8 cellular contexts compared by ENCODE assay signal in the genomic region with DNA sequence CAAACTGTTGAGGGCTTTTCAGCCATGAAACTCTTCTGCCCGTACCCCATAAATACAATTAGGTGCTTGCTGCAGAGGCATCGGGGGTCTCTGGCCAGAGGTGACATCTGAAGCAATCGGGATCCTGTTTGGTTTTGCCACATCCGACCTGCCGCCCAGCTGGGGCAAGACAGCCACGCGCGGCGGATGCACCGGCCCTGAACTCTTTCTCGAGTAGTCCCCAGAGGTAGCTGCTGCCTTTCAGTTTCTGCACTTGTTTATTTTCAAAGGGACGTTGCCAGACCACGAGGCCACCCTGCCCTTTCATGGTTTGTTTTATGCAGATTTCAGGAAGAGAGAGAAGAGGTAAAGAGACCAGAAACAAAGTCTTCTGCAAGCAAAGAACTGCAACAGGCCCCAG. TPM values are rescaled to one million over a fixed set of nuclear protein-coding genes. Genes with fewer than 3 reads are reported as not detected.
DNase-seq lines count a peak whose midpoint lies in the region; ATAC-seq and TF ChIP-seq lines count a peak whose summit lies in the region.

No MANE protein-coding gene starts in this region.

- peaks cover 8 to 9% of the 10 kb centered on the region in 2 donors for H3K4me1 Mint-ChIP-seq in effector memory CD8-positive, alpha-beta T cell (ENCODE audit: low read depth in 2 of 2)
- peaks cover 63% of the 10 kb centered on the region for H3K4me1 Mint-ChIP-seq in chondrocyte (ENCODE audit: low read depth)

- intact Hi-C loops in testis (cut with DNase I; ENCODE audit: low total_unique reads), result no loop called here

- TF ChIP-seq POLR2A in testis (IDR thresholded peaks at IDR 0.05), result no peak

- 0 out of 2 replicates have a peak, but pooled peaks cover 2% of the 10 kb centered on the region for H3F3A ChIP-seq in OCI-LY1 (ENCODE audit: insufficient read depth, low read length)

- WGBS in testis, 2 donors, result 36 to 50% methylated on average over 13 of the region's 13 CpGs

- H3K27ac ChIP-seq in OCI-LY1 (ENCODE audit: low read depth, low read length, poor library complexity, severe bottlenecking), result peak overlapping the region; percentile 81
- H3K27ac ChIP-seq in testis, result no peak overlapping the region

- no peaks in the 10 kb centered on the region for H3K9me3 Mint-ChIP-seq in effector memory CD8-positive, alpha-beta T cell
- no peaks in the 10 kb centered on the region for H3K9me3 Mint-ChIP-seq in chondrocyte (ENCODE audit: low read depth)

- peaks cover 2% of the 10 kb centered on the region for H3K36me3 Mint-ChIP-seq in effector memory CD8-positive, alpha-beta T cell (ENCODE audit: insufficient read depth)
- peaks cover 4% of the 10 kb centered on the region for H3K36me3 Mint-ChIP-seq in chondrocyte (ENCODE audit: low read depth)

- no peak overlapping the region for H3K4me3 ChIP-seq in OCI-LY1 (ENCODE audit: low read depth, low read length, poor library complexity, severe bottlenecking)
- H3K4me3 ChIP-seq in testis, result no peak overlapping the region

- peaks cover 51% of the 10 kb centered on the region for H3K4me1 ChIP-seq in OCI-LY1 (ENCODE audit: insufficient read depth, low read length, severe bottlenecking)
- H3K4me1 ChIP-seq in testis, result peaks cover 37% of the 10 kb centered on the region

- peak; percentile 63 for ATAC-seq in GM18508 (IDR thresholded peaks at IDR 0.05; ENCODE audit: insufficient read depth, unreplicated experiment)
- peak; percentile 80 for ATAC-seq in effector memory CD8-positive, alpha-beta T cell (replicated peaks)

- H3K4me2 ChIP-seq in OCI-LY1 (ENCODE audit: low read length), result peak overlapping the region; percentile 29

- TF ChIP-seq CTCF in OCI-LY1 (IDR thresholded peaks at IDR 0.05; ENCODE audit: low read length), result no peak
- no peak for TF ChIP-seq CTCF in testis (IDR thresholded peaks at IDR 0.05)
- no peak for TF ChIP-seq CTCF in chondrocyte (IDR thresholded peaks at IDR 0.05)

- H3K9ac ChIP-seq in OCI-LY1 (ENCODE audit: low read length), result peak overlapping the region; percentile 37; the same call in 1 of the 2 replicates

- H3K79me2 ChIP-seq in OCI-LY1 (ENCODE audit: insufficient read depth, low read length), result no peaks in the 10 kb centered on the region

- peak overlapping the region; percentile 43 to 64 for H3K4me3 Mint-ChIP-seq in effector memory CD8-positive, alpha-beta T cell
- no peak overlapping the region for H3K4me3 Mint-ChIP-seq in chondrocyte (ENCODE audit: unreplicated experiment)

- no peaks in the 10 kb centered on the region for H4K20me1 ChIP-seq in OCI-LY1 (ENCODE audit: insufficient read depth, low read length)

- H3K27ac Mint-ChIP-seq in effector memory CD8-positive, alpha-beta T cell, result peak overlapping the region; percentile 19 to 88
- H3K27ac Mint-ChIP-seq in chondrocyte (ENCODE audit: unreplicated experiment), result no peak overlapping the region

- DNase-seq in H4 (ENCODE audit: low spot score) (peak; percentile 87), testis (peak; percentile 81), NCI-H1105 treated with DMSO at 0.1 percent for 48 hours (lab: John Stamatoyannopoulos, UW) (no peak), NCI-H524 (lab: John Stamatoyannopoulos, UW) (no peak), chondrocyte (ENCODE audit: low spot score) (no peak)
- DNase-seq in effector memory CD8-positive, alpha-beta T cell, result peak in 2 of 3 experiments; percentile 17 to 18

- no peaks in the 10 kb centered on the region for H3K27me3 ChIP-seq in OCI-LY1 (ENCODE audit: insufficient read depth, low read length)
- H3K27me3 ChIP-seq in testis, result no peaks in the 10 kb centered on the region

- H3K36me3 ChIP-seq in OCI-LY1 (ENCODE audit: insufficient read depth, low read length), result 0 out of 2 replicates have a peak, but pooled peaks cover 3% of the 10 kb centered on the region
- no peaks in the 10 kb centered on the region for H3K36me3 ChIP-seq in testis (ENCODE audit: low read depth, missing control alignments)

- H3K27me3 Mint-ChIP-seq in effector memory CD8-positive, alpha-beta T cell, result no peaks in the 10 kb centered on the region
- no peaks in the 10 kb centered on the region for H3K27me3 Mint-ChIP-seq in chondrocyte (ENCODE audit: low read depth)

- H3K9me2 ChIP-seq in OCI-LY1 (ENCODE audit: low read depth, low read length), result no peaks in the 10 kb centered on the region

- no peaks in the 10 kb centered on the region for H3K9me3 ChIP-seq in OCI-LY1 (ENCODE audit: low read length)
- no peaks in the 10 kb centered on the region for H3K9me3 ChIP-seq in testis

- no peak overlapping the region for H2AFZ ChIP-seq in OCI-LY1 (ENCODE audit: low read length)

RNA-seq across cellular contexts. Expression of a gene that starts 10.6 kb away (rescaled TPM):
- 4.3 and 5.0 TPM in 2 replicates for total RNA-seq in H4 (2014; rRNA removed; shearing (Covaris generic))
- total RNA-seq in testis (10 to 100 TPM; 61.2 to 67.9 TPM), chondrocyte (58.8 to 62.8 TPM (median 61.7 TPM) in 3 replicates)
- polyA plus RNA-seq in testis (ENCODE audit: insufficient read depth, low read depth, low replicate concordance), result 39.9 TPM

RNA-seq across cellular contexts. Expression of a gene that starts 46.3 kb away (rescaled TPM):
- 1.5 and 1.8 TPM in 2 replicates for total RNA-seq in H4 (2014; rRNA removed; shearing (Covaris generic))
- total RNA-seq in testis, result 10 to 100 TPM; 10.2 to 11.1 TPM
- polyA plus RNA-seq in testis (ENCODE audit: insufficient read depth, low read depth, low replicate concordance), result 5.9 TPM
- total RNA-seq in chondrocyte, result 7.1 to 10.0 TPM (median 9.1 TPM) in 3 replicates

Comparison
In these comparisons a context has a peak if more than half of its experiments do, and no peak if none do; other contexts are left out.
1. DNase-seq: peak in H4 (single experiment), effector memory CD8-positive, alpha-beta T cell (2 of 3) and testis (single experiment); none in NCI-H1105 treated with DMSO at 0.1 percent for 48 hours (single experiment), NCI-H524 (0 of 2) and chondrocyte (single experiment).